25 cellular contexts compared by ENCODE assay signal in genomic region chr11:47418454-47419259, GRCh38. TPM values are rescaled to one million over a fixed set of nuclear protein-coding genes. Genes with fewer than 3 reads are reported as not detected.
DNase-seq lines count a peak whose midpoint lies in the region; ATAC-seq and TF ChIP-seq lines count a peak whose summit lies in the region.
"Had no signal": no experiment of that assay in that cellular context is flagged by ENCODE, and none has a peak within 500 bp of the region (broad histone marks: within the 10 kb centered on the region; RNA-seq: fewer than 3 reads in every experiment).

No MANE protein-coding gene starts in this region.

- TF ChIP-seq CTCF in gastroesophageal sphincter (IDR thresholded peaks at IDR 0.05) (no peak), stomach (IDR thresholded peaks at IDR 0.05) (no peak)

- H3K36me3 ChIP-seq in gastroesophageal sphincter (peaks cover 0 to 87% of the 10 kb centered on the region in 2 donors), stomach (peaks cover 69 to 94% (median 90%) of the 10 kb centered on the region in 4 donors)

- no peak for ATAC-seq in gastroesophageal sphincter
- ATAC-seq in HG02759 (IDR thresholded peaks at IDR 0.05; ENCODE audit: unreplicated experiment) = no peak
- ATAC-seq: pancreas, sciatic nerve had no signal

- H3K9me3 Mint-ChIP-seq in activated T-cell treated with anti-CD3 and anti-CD28 coated beads, Interleukin-2, amount 50 U/mL, for 24 hours = no peaks in the 10 kb centered on the region
- no peaks in the 10 kb centered on the region for H3K9me3 Mint-ChIP-seq in activated naive CD8-positive, alpha-beta T cell treated with anti-CD3 and anti-CD28 coated beads for 36 hours
- H3K9me3 Mint-ChIP-seq: dendritic cell treated with granulocyte-macrophage colony-stimulating factor and Interleukin-4, amounts not matched to agents 40 ng/mL and 50 ng/mL, for 4 days; IgD-negative memory B cell had no signal

- DNase-seq in activated T-cell treated with anti-CD3 and anti-CD28 coated beads, Interleukin-2, amount 50 U/mL, for 24 hours = no peak
- no peak for DNase-seq in activated T-cell treated with anti-CD3 and anti-CD28 coated beads, Interleukin-2, amount 50 U/mL, for 1 hour
- DNase-seq in activated naive CD8-positive, alpha-beta T cell treated with anti-CD3 and anti-CD28 coated beads for 36 hours = no peak
- DNase-seq in stomach (no peak), caudate nucleus (lab: John Stamatoyannopoulos, UW) (no peak)
- no peak for DNase-seq in stimulated activated CD4-positive, alpha-beta T cell treated with anti-CD3 and anti-CD28 coated beads, Interleukin-15, amount 100 ng/mL, for 24 hours
- DNase-seq: 8988T, adrenal gland, foreskin melanocyte, islet precursor cell, MG63, NCI-H146, OCI-M1, pancreas, SHP77 had no signal

- H3K4me3 Mint-ChIP-seq in activated T-cell treated with anti-CD3 and anti-CD28 coated beads, Interleukin-2, amount 50 U/mL, for 24 hours = no peak overlapping the region
- H3K4me3 Mint-ChIP-seq in activated naive CD8-positive, alpha-beta T cell treated with anti-CD3 and anti-CD28 coated beads for 36 hours = no peak overlapping the region
- H3K4me3 Mint-ChIP-seq: dendritic cell treated with granulocyte-macrophage colony-stimulating factor and Interleukin-4, amounts not matched to agents 40 ng/mL and 50 ng/mL, for 4 days had no signal

- H3K27me3 ChIP-seq in gastroesophageal sphincter = no peaks in the 10 kb centered on the region
- no peaks in the 10 kb centered on the region for H3K27me3 ChIP-seq in stomach
- H3K27me3 ChIP-seq: adrenal gland, MG63, pancreas had no signal

- 40 to 71% methylated on average over 2 to 3 of the region's 23 CpGs for WGBS in gastroesophageal sphincter (ENCODE audit: low coverage in 1 of 2), 2 donors
- WGBS in stomach, 5 donors = 76 to 84% (median 83%) methylated on average over 22 to 23 of the region's 23 CpGs

- no peak overlapping the region for H3K4me3 ChIP-seq in gastroesophageal sphincter
- no peak overlapping the region for H3K4me3 ChIP-seq in stomach
- H3K4me3 ChIP-seq: adrenal gland, MG63, pancreas had no signal

- no peak for TF ChIP-seq POLR2A in gastroesophageal sphincter (IDR thresholded peaks at IDR 0.05)
- no peak for TF ChIP-seq POLR2A in stomach (IDR thresholded peaks at IDR 0.05)

- peaks cover under 1% of the 10 kb centered on the region for H3K4me1 Mint-ChIP-seq in activated T-cell treated with anti-CD3 and anti-CD28 coated beads, Interleukin-2, amount 50 U/mL, for 24 hours (ENCODE audit: low read depth)
- H3K4me1 Mint-ChIP-seq in activated naive CD8-positive, alpha-beta T cell treated with anti-CD3 and anti-CD28 coated beads for 36 hours = no peaks in the 10 kb centered on the region

- H3K27ac ChIP-seq in gastroesophageal sphincter (peak overlapping the region in 3 of 4 donors; percentile 91 to 98 (median 96)), stomach (peak overlapping the region in 3 of 5 donors; percentile 11 to 88 (median 87)), caudate nucleus (ENCODE audit: low read depth, low read length) (no peak overlapping the region)
- H3K27ac ChIP-seq: epithelial cell of prostate, pancreas had no signal

- peaks cover 90% of the 10 kb centered on the region for H3K36me3 Mint-ChIP-seq in activated T-cell treated with anti-CD3 and anti-CD28 coated beads, Interleukin-2, amount 50 U/mL, for 24 hours (ENCODE audit: low read depth)
- H3K36me3 Mint-ChIP-seq in activated naive CD8-positive, alpha-beta T cell treated with anti-CD3 and anti-CD28 coated beads for 36 hours = peaks cover 20% of the 10 kb centered on the region

- peak overlapping the region; percentile 73 for H3K27ac Mint-ChIP-seq in activated T-cell treated with anti-CD3 and anti-CD28 coated beads, Interleukin-2, amount 50 U/mL, for 24 hours
- H3K27ac Mint-ChIP-seq in activated naive CD8-positive, alpha-beta T cell treated with anti-CD3 and anti-CD28 coated beads for 36 hours = peak overlapping the region; percentile 36

- H3K4me1 ChIP-seq in gastroesophageal sphincter (peaks cover 7 to 35% (median 32%) of the 10 kb centered on the region in 3 donors), stomach (peaks cover 20 to 42% (median 28%) of the 10 kb centered on the region in 4 donors)

- H3K27me3 Mint-ChIP-seq in activated T-cell treated with anti-CD3 and anti-CD28 coated beads, Interleukin-2, amount 50 U/mL, for 24 hours = no peaks in the 10 kb centered on the region
- no peaks in the 10 kb centered on the region for H3K27me3 Mint-ChIP-seq in activated naive CD8-positive, alpha-beta T cell treated with anti-CD3 and anti-CD28 coated beads for 36 hours
- H3K27me3 Mint-ChIP-seq: dendritic cell treated with granulocyte-macrophage colony-stimulating factor and Interleukin-4, amounts not matched to agents 40 ng/mL and 50 ng/mL, for 4 days; IgD-negative memory B cell had no signal

- TF ChIP-seq EP300 in gastroesophageal sphincter (IDR thresholded peaks at IDR 0.05) (no peak), stomach (IDR thresholded peaks at IDR 0.05) (no peak)

- intact Hi-C loops in stomach (cut with DNase I; ENCODE audit: low total_unique reads) = no loop called here

- H3K9me3 ChIP-seq in gastroesophageal sphincter = no peaks in the 10 kb centered on the region
- no peaks in the 10 kb centered on the region for H3K9me3 ChIP-seq in stomach
- H3K9me3 ChIP-seq: adrenal gland, MG63, pancreas had no signal

RNA-seq across cellular contexts. Expression of gene PSMC3, which starts 7.6 kb away (rescaled TPM):
- 100 to 1,000 TPM; 168 to 176 TPM for total RNA-seq in activated naive CD8-positive, alpha-beta T cell treated with anti-CD3 and anti-CD28 coated beads for 36 hours
- total RNA-seq in gastroesophageal sphincter (100 to 1,000 TPM; 169 to 194 (median 179) TPM), stomach (100 to 1,000 TPM in 2 of 5 donors, 10 to 100 TPM in 2, 1 to 10 TPM in 1; 8.1 to 147 (median 65.9) TPM)
- polyA plus RNA-seq in stomach = 100 to 1,000 TPM; 143 to 175 (median 145) TPM

RNA-seq across cellular contexts. Expression of gene SLC39A13, which starts 10.3 kb away (rescaled TPM):
- total RNA-seq in activated naive CD8-positive, alpha-beta T cell treated with anti-CD3 and anti-CD28 coated beads for 36 hours = 10 to 100 TPM; 10.9 to 11.4 TPM
- total RNA-seq in gastroesophageal sphincter (100 to 1,000 TPM in 1 of 4 donors, 10 to 100 TPM in 3; 68.8 to 218 (median 78.9) TPM), stomach (100 to 1,000 TPM in 1 of 5 donors, 10 to 100 TPM in 3, 1 to 10 TPM in 1; 7.0 to 158 (median 24.8) TPM)
- polyA plus RNA-seq in stomach = 10 to 100 TPM; 21.7 to 33.6 (median 27.1) TPM

RNA-seq across cellular contexts. Expression of gene RAPSN, which starts 30.3 kb away (rescaled TPM):
- under 1 TPM in 1 of 2 experiments, not detected in 1; 0.19 TPM for total RNA-seq in activated naive CD8-positive, alpha-beta T cell treated with anti-CD3 and anti-CD28 coated beads for 36 hours
- total RNA-seq in gastroesophageal sphincter (under 1 TPM in 2 of 4 donors, not detected in 2; 0.23 to 0.27 TPM), stomach (1 to 10 TPM in 2 of 5 donors, not detected in 3; 1.1 to 1.2 TPM)
- under 1 TPM in 1 of 3 donors, not detected in 2; 0.20 TPM for polyA plus RNA-seq in stomach
- total RNA-seq: G401 had no signal

RNA-seq across cellular contexts. Expression of gene SPI1, which starts 40.3 kb away (rescaled TPM):
- total RNA-seq in activated naive CD8-positive, alpha-beta T cell treated with anti-CD3 and anti-CD28 coated beads for 36 hours = under 1 TPM; 0.25 to 0.36 TPM
- total RNA-seq in gastroesophageal sphincter = 10 to 100 TPM in 3 of 4 donors, 1 to 10 TPM in 1; 4.2 to 32.4 (median 14.7) TPM
- 1 to 10 TPM; 2.6 to 8.4 (median 7.0) TPM for total RNA-seq in stomach
- polyA plus RNA-seq in stomach = 10 to 100 TPM in 2 of 3 donors, 1 to 10 TPM in 1; 8.2 to 24.3 (median 15.3) TPM
- total RNA-seq: bronchial epithelial cell, G401, lung microvascular endothelial cell had no signal
- polyA plus RNA-seq: BJ had no signal
